ENCODE assay signal across 8 cellular contexts in genomic region chr16:66948034-66948821, GRCh38. TPM values are rescaled to one million over a fixed set of nuclear protein-coding genes. Genes with fewer than 3 reads are reported as not detected.
DNase-seq lines count a peak whose midpoint lies in the region; ATAC-seq and TF ChIP-seq lines count a peak whose summit lies in the region.

No MANE protein-coding gene starts in this region.

- H3K9me2 ChIP-seq in OCI-LY7 (ENCODE audit: insufficient read depth, low read length): no peaks in the 10 kb centered on the region

- POLR2A ChIA-PET in CD4-positive, alpha-beta memory T cell (lab: Charles Lee; ENCODE audit: partially characterized antibody): interaction anchor here (1.4 kb wide), 1 partner anchor 14 kb away, joined by 6 read pairs; the partner anchor contains the start of gene CIAO2B
- POLR2A ChIA-PET in OCI-LY7 (lab: Charles Lee): no interaction called here

- H3K9me3 ChIP-seq in CD4-positive, alpha-beta memory T cell (ENCODE audit: control insufficient read depth in 1 of 2, low read length in 2 of 2): no peaks in the 10 kb centered on the region
- H3K9me3 ChIP-seq in OCI-LY7 (ENCODE audit: low read length): no peaks in the 10 kb centered on the region
- no peaks in the 10 kb centered on the region for H3K9me3 ChIP-seq in neutrophil

- peak overlapping the region; percentile 54; the same call in 1 of the 2 replicates for H2AFZ ChIP-seq in OCI-LY7 (ENCODE audit: low read length)

- H3K36me3 Mint-ChIP-seq in CD4-positive, alpha-beta memory T cell: peaks cover 5 to 7% of the 10 kb centered on the region in 2 donors
- peaks cover 7% of the 10 kb centered on the region for H3K36me3 Mint-ChIP-seq in osteocyte (ENCODE audit: unreplicated experiment)

- H4K20me1 ChIP-seq in OCI-LY7 (ENCODE audit: insufficient read depth, low read length): no peaks in the 10 kb centered on the region

- intact Hi-C loops in CD4-positive, alpha-beta memory T cell (cut with micrococcal nuclease): no loop called here
- intact Hi-C loops in OCI-LY7 (cut with micrococcal nuclease; ENCODE audit: unreplicated experiment): no loop called here

- peak in 1 of 5 donors; percentile 33 for DNase-seq in CD4-positive, alpha-beta memory T cell
- no peak for DNase-seq in OCI-LY7 (ENCODE audit: low spot score)
- peak; percentile 73 for DNase-seq in epithelial cell of esophagus (ENCODE audit: low read depth)
- DNase-seq in NCI-H510A treated with DMSO at 0.1 percent for 48 hours (lab: John Stamatoyannopoulos, UW): no peak
- no peak for DNase-seq in osteocyte (ENCODE audit: extremely low spot score, unreplicated experiment)

- H3K27me3 Mint-ChIP-seq in CD4-positive, alpha-beta memory T cell: peaks cover 30 to 34% of the 10 kb centered on the region in 2 donors
- H3K27me3 Mint-ChIP-seq in osteocyte (ENCODE audit: unreplicated experiment): peaks cover 18% of the 10 kb centered on the region

- no peak overlapping the region for H3K27ac ChIP-seq in CD4-positive, alpha-beta memory T cell (ENCODE audit: low read depth, low read length)
- no peak overlapping the region for H3K27ac ChIP-seq in OCI-LY7 (ENCODE audit: low read depth, low read length, poor library complexity, severe bottlenecking)
- H3K27ac ChIP-seq in neutrophil: no peak overlapping the region

- H3K4me3 Mint-ChIP-seq in CD4-positive, alpha-beta memory T cell: peak overlapping the region; percentile 86 to 96 (median 90)
- H3K4me3 Mint-ChIP-seq in osteocyte (ENCODE audit: unreplicated experiment): no peak overlapping the region

- peak overlapping the region; percentile 42 to 60 for H3K4me3 ChIP-seq in CD4-positive, alpha-beta memory T cell (ENCODE audit: low read length in 2 of 2)
- H3K4me3 ChIP-seq in OCI-LY7 (ENCODE audit: low read depth, low read length, poor library complexity, severe bottlenecking) (peak overlapping the region; percentile 48), epithelial cell of esophagus (ENCODE audit: low read length) (peak overlapping the region; percentile 63), neutrophil (ENCODE audit: low read depth in 1 of 2, low read length in 1 of 2) (peak overlapping the region; percentile 42 to 61)

- H3K27ac Mint-ChIP-seq in CD4-positive, alpha-beta memory T cell: peak overlapping the region in 2 of 7 donors; percentile 88 to 89
- no peak overlapping the region for H3K27ac Mint-ChIP-seq in osteocyte (ENCODE audit: unreplicated experiment)

- CTCF ChIA-PET in CD4-positive, alpha-beta memory T cell (lab: Charles Lee; ENCODE audit: partially characterized antibody): interaction anchor here (0.7 to 2.5 kb wide), 4 partner anchors 10 to 237 kb away, joined by 3 to 8 read pairs (median 5); no protein-coding TSS in a partner anchor
- CTCF ChIA-PET in OCI-LY7 (lab: Charles Lee; ENCODE audit: unreplicated experiment): no interaction called here

- TF ChIP-seq CTCF in OCI-LY7 (conservative IDR thresholded peaks at IDR 0.05; ENCODE audit: low read length) (no peak), epithelial cell of esophagus (IDR thresholded peaks at IDR 0.05; ENCODE audit: insufficient read depth, low read depth, low read length, missing control alignments) (no peak), neutrophil (IDR thresholded peaks at IDR 0.05) (no peak), osteocyte (IDR thresholded peaks at IDR 0.05) (no peak)

- ATAC-seq in GM18498 (IDR thresholded peaks at IDR 0.05; ENCODE audit: unreplicated experiment) (no peak), GM21447 (IDR thresholded peaks at IDR 0.05; ENCODE audit: unreplicated experiment) (no peak)

- no peaks in the 10 kb centered on the region for H3K79me2 ChIP-seq in OCI-LY7 (ENCODE audit: insufficient read depth, low read depth, low read length)

- H3K9me3 Mint-ChIP-seq in CD4-positive, alpha-beta memory T cell: peaks cover 0 to 8% (median 4%) of the 10 kb centered on the region in 8 donors
- H3K9me3 Mint-ChIP-seq in osteocyte (ENCODE audit: unreplicated experiment): peaks cover 9% of the 10 kb centered on the region

- H3K4me1 Mint-ChIP-seq in CD4-positive, alpha-beta memory T cell: peaks cover 9 to 24% (median 13%) of the 10 kb centered on the region in 4 donors
- H3K4me1 Mint-ChIP-seq in osteocyte (ENCODE audit: unreplicated experiment): no peaks in the 10 kb centered on the region

- peaks cover 11% of the 10 kb centered on the region for H3K4me1 ChIP-seq in CD4-positive, alpha-beta memory T cell (ENCODE audit: insufficient read depth, low read length)
- H3K4me1 ChIP-seq in OCI-LY7 (ENCODE audit: insufficient read depth, low read length, poor library complexity, severe bottlenecking): peaks cover 5% of the 10 kb centered on the region
- peaks cover 18 to 21% of the 10 kb centered on the region in 2 experiments for H3K4me1 ChIP-seq in neutrophil (ENCODE audit: control insufficient read depth in 1 of 2, insufficient read depth in 1 of 2, low read depth in 1 of 2, low read length in 1 of 2)

- peaks cover 9% of the 10 kb centered on the region for H3K36me3 ChIP-seq in CD4-positive, alpha-beta memory T cell (ENCODE audit: insufficient read depth, low read length)
- no peaks in the 10 kb centered on the region for H3K36me3 ChIP-seq in OCI-LY7 (ENCODE audit: insufficient read depth, low read length)
- peaks cover 8% of the 10 kb centered on the region for H3K36me3 ChIP-seq in neutrophil

- H3K4me2 ChIP-seq in OCI-LY7 (ENCODE audit: low read length): peak overlapping the region; percentile 66

- H3K27me3 ChIP-seq in CD4-positive, alpha-beta memory T cell (ENCODE audit: insufficient read depth, low read length): peaks cover 16% of the 10 kb centered on the region
- H3K27me3 ChIP-seq in neutrophil: peaks cover 69% of the 10 kb centered on the region

- no TSS peak for BruUV-seq in OCI-LY7 (replicated peaks; lab: Mats Ljungman, UMichigan)

RNA-seq across cellular contexts. Expression of gene CES3, which starts 12.8 kb away (rescaled TPM):
- under 1 TPM; 0.32 to 0.61 TPM for total RNA-seq in CD4-positive, alpha-beta memory T cell
- polyA plus RNA-seq in CD4-positive, alpha-beta memory T cell: not detected
- total RNA-seq in OCI-LY7 (2014; rRNA removed; shearing (Covaris generic)): 1.7 and 2.7 TPM in 2 replicates
- 1.4 and 1.9 TPM in 2 replicates for total RNA-seq in OCI-LY7 (2022)
- 0.24 and 0.73 TPM in 2 replicates for total RNA-seq in osteocyte

RNA-seq across cellular contexts. Expression of gene CES2, which starts 12.9 kb away (rescaled TPM):
- total RNA-seq in CD4-positive, alpha-beta memory T cell: 10 to 100 TPM; 46.5 to 51.0 TPM
- polyA plus RNA-seq in CD4-positive, alpha-beta memory T cell: 10 to 100 TPM; 25.4 to 30.4 TPM
- total RNA-seq in OCI-LY7 (2014; rRNA removed; shearing (Covaris generic)): 18.5 and 29.6 TPM in 2 replicates
- 27.6 and 30.7 TPM in 2 replicates for total RNA-seq in OCI-LY7 (2022)
- total RNA-seq in osteocyte: 38.6 and 40.5 TPM in 2 replicates

RNA-seq across cellular contexts. Expression of gene CIAO2B, which starts 14.0 kb away (rescaled TPM):
- 10 to 100 TPM; 72.7 to 75.0 TPM for total RNA-seq in CD4-positive, alpha-beta memory T cell
- 100 to 1,000 TPM; 128 to 150 TPM for polyA plus RNA-seq in CD4-positive, alpha-beta memory T cell
- total RNA-seq in OCI-LY7 (2014; rRNA removed; shearing (Covaris generic)): 132 and 133 TPM in 2 replicates
- total RNA-seq in OCI-LY7 (2022): 76.4 and 78.3 TPM in 2 replicates
- total RNA-seq in osteocyte: 65.6 and 69.9 TPM in 2 replicates

RNA-seq across cellular contexts. Expression of gene RRAD, which starts 22.9 kb away (rescaled TPM):
- total RNA-seq in CD4-positive, alpha-beta memory T cell: under 1 TPM; 0.29 to 0.58 TPM
- not detected for polyA plus RNA-seq in CD4-positive, alpha-beta memory T cell
- 0.09 TPM in 1 of 2 replicates, not detected in the other for total RNA-seq in OCI-LY7 (2014; rRNA removed; shearing (Covaris generic))
- total RNA-seq in OCI-LY7 (2022) (not detected in 2 replicates), osteocyte (0.26 and 0.89 TPM in 2 replicates)

RNA-seq across cellular contexts. Expression of gene CDH16, which starts 29.5 kb away (rescaled TPM):
- not detected for total RNA-seq in CD4-positive, alpha-beta memory T cell
- not detected for polyA plus RNA-seq in CD4-positive, alpha-beta memory T cell
- total RNA-seq in OCI-LY7 (2014; rRNA removed; shearing (Covaris generic)): not detected in 2 replicates
- total RNA-seq in OCI-LY7 (2022): not detected in 2 replicates
- total RNA-seq in osteocyte: not detected in 2 replicates
